Comparison of ENCODE assay signal across 26 cellular contexts in genomic region chr5:128973244-128973643, GRCh38. TPM values are rescaled to one million over a fixed set of nuclear protein-coding genes. Genes with fewer than 3 reads are reported as not detected.
"Had no signal": no experiment of that assay in that cellular context is flagged by ENCODE, and none has a peak within 500 bp of the region (broad histone marks: within the 10 kb centered on the region; RNA-seq: fewer than 3 reads in every experiment).

No MANE protein-coding gene starts in this region.

- H3K27ac ChIP-seq: KMS-11, RWPE1 had no signal

- H3K36me3 ChIP-seq: MG63 had no signal

- ATAC-seq: K562, Panc1, PC-3, T-cell had no signal

- FAIRE-seq: K562 had no signal

- H3K4me1 Mint-ChIP-seq: IgD-negative memory B cell, T-cell had no signal

- H3K4me3 Mint-ChIP-seq: IgD-negative memory B cell, T-cell had no signal

- H3K27me3 ChIP-seq: MG63 had no signal

- H3K9me3 ChIP-seq: MG63, SK-N-SH had no signal

- H3K4me3 ChIP-seq: K562, MG63 had no signal

- DNase-seq: Kasumi-1; MG63; NCI-H1092; NCI-H1105 treated with DMSO at 0.1 percent for 48 hours; NCI-H1417 treated with DMSO at 0.1 percent for 48 hours; NCI-H187; NCI-H2029; NCI-H2171 treated with DMSO at 0.1 percent for 48 hours; NCI-H345; NCI-H446 treated with DMSO at 0.1 percent for 48 hours; NCI-H510A treated with DMSO at 0.1 percent for 48 hours; NCI-H526; NCI-H774; NK-92 treated with Interleukin-12 subunit alpha and Interleukin-12 subunit beta, amount 100 ng/mL, for 24 hours; PC-3; SHP77; SK-N-SH; SW 1271; T-cell had no signal

- H3K4me2 ChIP-seq: KMS-11, SK-N-SH had no signal

- H3K27ac Mint-ChIP-seq: IgD-negative memory B cell, T-cell had no signal

- H3K36me3 Mint-ChIP-seq: T-cell had no signal

- H3K9ac ChIP-seq: KMS-11, SK-N-SH had no signal

RNA-seq across cellular contexts. Expression of gene SLC27A6, which starts 8.0 kb away (rescaled TPM):
- total RNA-seq: OCI-LY7, PC-3, SK-MEL-5 had no signal
- polyA plus RNA-seq: IgD-negative memory B cell had no signal
